8 cellular contexts compared by ENCODE assay signal in the genomic region with DNA sequence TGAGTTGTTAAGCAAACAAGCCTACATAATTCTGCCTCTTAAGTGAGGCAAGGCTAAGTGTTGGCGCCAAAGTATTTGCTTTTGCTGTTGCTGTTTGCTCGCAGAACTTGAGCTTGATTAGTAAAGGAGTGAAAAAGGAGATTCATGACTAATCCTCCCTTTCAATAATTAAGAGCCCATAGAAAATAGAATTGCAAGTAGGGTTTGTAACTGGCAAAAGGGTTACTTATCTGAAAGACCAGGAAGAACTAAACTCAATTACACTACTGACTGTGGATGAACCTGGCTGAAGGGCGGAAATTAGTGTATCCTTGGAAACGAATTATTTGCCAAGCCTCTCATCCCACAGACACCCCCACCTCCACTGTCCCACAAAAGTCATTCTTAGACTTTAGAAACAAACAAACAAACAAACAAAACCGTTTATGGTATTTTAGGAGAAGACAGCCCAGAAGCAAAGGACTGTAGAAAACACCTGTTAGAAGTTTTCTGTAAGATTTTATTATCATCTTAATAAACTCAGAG. TPM values are rescaled to one million over a fixed set of nuclear protein-coding genes. Genes with fewer than 3 reads are reported as not detected.
DNase-seq lines count a peak whose midpoint lies in the region; ATAC-seq and TF ChIP-seq lines count a peak whose summit lies in the region.

No MANE protein-coding gene starts in this region.

- H3K9me3 Mint-ChIP-seq in Caco-2 (ENCODE audit: unreplicated experiment): no peaks in the 10 kb centered on the region

- H3K27me3 ChIP-seq in Caco-2 (replicated peaks; ENCODE audit: control insufficient read depth, insufficient read depth, low read length) (no peaks in the 10 kb centered on the region; the same call in 1 of the 2 replicates), PC-9 (ENCODE audit: insufficient read depth, low read depth) (no peaks in the 10 kb centered on the region), esophagus (ENCODE audit: control insufficient read depth in 1 of 2, insufficient read depth in 2 of 2, low read length in 2 of 2) (no peaks in the 10 kb centered on the region), trophoblast cell (ENCODE audit: insufficient read depth, low read length) (no peaks in the 10 kb centered on the region)

- peak overlapping the region; percentile 56 for H2AFZ ChIP-seq in PC-9
- no peak overlapping the region for H2AFZ ChIP-seq in trophoblast cell (ENCODE audit: insufficient read depth, low read length, poor library complexity)

- H3K4me2 ChIP-seq in PC-9 (peak overlapping the region; percentile 84), trophoblast cell (ENCODE audit: low read length) (peak overlapping the region; percentile 49)

- H3K79me2 ChIP-seq in PC-9 (ENCODE audit: low read depth) (peaks cover 40% of the 10 kb centered on the region), trophoblast cell (ENCODE audit: control insufficient read depth, insufficient read depth, low read length, poor library complexity) (peaks cover 4% of the 10 kb centered on the region)

- no peak overlapping the region for H3K18ac ChIP-seq in trophoblast cell (ENCODE audit: low read length)

- BruUV-seq in Caco-2 (replicated peaks; lab: Mats Ljungman, UMichigan) (no TSS peak), PC-9 (replicated peaks; lab: Mats Ljungman, UMichigan) (TSS peak; percentile 54)

- intact Hi-C loops in Caco-2 (cut with micrococcal nuclease; ENCODE audit: unreplicated experiment): loop anchor here (1.0 kb wide), 9 partner anchors 33 to 372 kb away; partner anchors contain the start of genes C11orf65 and NPAT
- intact Hi-C loops in PC-9 (cut with micrococcal nuclease; ENCODE audit: unreplicated experiment): loop anchor here (1.0 to 5.0 kb wide), 7 partner anchors 22 to 472 kb away; partner anchors contain the start of genes ACAT1 and C11orf65

- POLR2A ChIA-PET in Caco-2 (lab: Charles Lee): interaction anchor here (0.6 to 2.2 kb wide), 7 partner anchors 34 to 473 kb away, joined by 3 to 15 read pairs (median 5); partner anchors contain the start of genes ATM, C11orf65, DDX10 and NPAT
- POLR2A ChIA-PET in PC-9 (lab: Charles Lee; ENCODE audit: unreplicated experiment): interaction anchor here (0.6 to 1.0 kb wide), 6 partner anchors 11 to 778 kb away, joined by 3 to 20 read pairs (median 8); no protein-coding TSS in a partner anchor

- no peaks in the 10 kb centered on the region for H3K27me3 Mint-ChIP-seq in Caco-2 (ENCODE audit: insufficient read depth, unreplicated experiment)

- H2BK5ac ChIP-seq in trophoblast cell (ENCODE audit: low read depth, low read length, poor library complexity): no peak overlapping the region

- in situ Hi-C loops in KBM-7 (cut with MboI; ENCODE audit: low pct_unique_long_range_greater_than_20kb, low sequenced_read_pairs): no loop called here

- no peak for DNase-seq in Caco-2
- no peak for DNase-seq in PC-9
- DNase-seq in trophoblast cell: no peak
- no peak for DNase-seq in NCI-H774 (lab: John Stamatoyannopoulos, UW)
- DNase-seq in RPMI8226: no peak
- no peak for DNase-seq in KBM-7

- H3K27ac ChIP-seq in PC-9: peak overlapping the region; percentile 83
- peak overlapping the region; percentile 36 to 52 for H3K27ac ChIP-seq in esophagus (ENCODE audit: low read depth in 2 of 2, low read length in 1 of 2)
- peak overlapping the region; percentile 65 for H3K27ac ChIP-seq in trophoblast cell (ENCODE audit: low read depth, low read length)

- peaks cover 13% of the 10 kb centered on the region for H3F3A ChIP-seq in PC-9 (ENCODE audit: insufficient read depth, low read depth)

- H3K4me3 Mint-ChIP-seq in Caco-2 (ENCODE audit: unreplicated experiment): peak overlapping the region; percentile 100

- no peak overlapping the region for H2AK5ac ChIP-seq in trophoblast cell (ENCODE audit: low read length)

- no peak overlapping the region for H2BK120ac ChIP-seq in trophoblast cell (ENCODE audit: insufficient read depth, low read length, poor library complexity)

- no peak for TF ChIP-seq CTCF in Caco-2 (IDR thresholded peaks at IDR 0.05; ENCODE audit: insufficient read depth in 1 of 2, low read depth in 1 of 2, low read length in 1 of 2, severe bottlenecking in 1 of 2, unreplicated experiment in 1 of 2)
- TF ChIP-seq CTCF in PC-9 (conservative IDR thresholded peaks at IDR 0.05): no peak

- H3K4ac ChIP-seq in trophoblast cell (ENCODE audit: low read depth, low read length): no peak overlapping the region

- H3K4me3 ChIP-seq in Caco-2 (ENCODE audit: low read depth, low read length) (peak overlapping the region; percentile 89), PC-9 (peak overlapping the region; percentile 42), esophagus (ENCODE audit: low read depth in 1 of 2, low read length in 2 of 2) (peak overlapping the region in 1 of 2 donors; percentile 81), trophoblast cell (ENCODE audit: low read depth, low read length) (no peak overlapping the region)

- no peak overlapping the region for H2BK12ac ChIP-seq in trophoblast cell (ENCODE audit: low read length)

- no peak for ATAC-seq in HG03135 (IDR thresholded peaks at IDR 0.05; ENCODE audit: unreplicated experiment)

- no peaks in the 10 kb centered on the region for H3K9me2 ChIP-seq in PC-9 (ENCODE audit: insufficient read depth)

- no peak overlapping the region for H4K8ac ChIP-seq in trophoblast cell (ENCODE audit: low read depth, low read length)

- H4K20me1 ChIP-seq in PC-9 (ENCODE audit: insufficient read depth): no peaks in the 10 kb centered on the region

- H3K36me3 ChIP-seq in Caco-2 (ENCODE audit: control insufficient read depth, insufficient read depth, low read length): no peaks in the 10 kb centered on the region
- H3K36me3 ChIP-seq in PC-9 (ENCODE audit: low read depth): peaks cover 8% of the 10 kb centered on the region; the same call in 1 of the 2 replicates
- H3K36me3 ChIP-seq in esophagus (ENCODE audit: control insufficient read depth in 2 of 2, insufficient read depth in 2 of 2, low read length in 1 of 2): no peaks in the 10 kb centered on the region
- H3K36me3 ChIP-seq in trophoblast cell (ENCODE audit: control insufficient read depth in 1 of 2, insufficient read depth in 2 of 2, low read length in 2 of 2): no peaks in the 10 kb centered on the region

- WGBS in esophagus, 2 donors: 14 to 17% methylated on average over 5 of the region's 5 CpGs
- no CpG with 5 or more reads among the region's 5 CpGs for WGBS in trophoblast cell (ENCODE audit: extremely low coverage, insufficient coverage, insufficient read length)

- no peak overlapping the region for H3K23ac ChIP-seq in trophoblast cell (ENCODE audit: low read length)

- H3K4me1 ChIP-seq in Caco-2 (peaks cover 18% of the 10 kb centered on the region), PC-9 (replicated peaks; ENCODE audit: insufficient read depth) (peaks cover 29% of the 10 kb centered on the region), esophagus (ENCODE audit: control insufficient read depth in 2 of 2, insufficient read depth in 2 of 2, low read length in 1 of 2) (no peaks in the 10 kb centered on the region), trophoblast cell (ENCODE audit: control insufficient read depth in 1 of 2, insufficient read depth in 2 of 2, low read length in 2 of 2) (peaks cover 4 to 14% of the 10 kb centered on the region in 2 experiments)

- no peak overlapping the region for H3K14ac ChIP-seq in trophoblast cell (ENCODE audit: low read length)

- peaks cover 8% of the 10 kb centered on the region for H3K79me1 ChIP-seq in trophoblast cell (ENCODE audit: low read length)

- no peak overlapping the region for H4K12ac ChIP-seq in trophoblast cell (ENCODE audit: low read depth, low read length)

- no peak overlapping the region for H3K9ac ChIP-seq in trophoblast cell (ENCODE audit: low read length)

- H3K9me3 ChIP-seq in Caco-2 (no peaks in the 10 kb centered on the region), PC-9 (ENCODE audit: insufficient read depth, low read depth) (no peaks in the 10 kb centered on the region), esophagus (ENCODE audit: control insufficient read depth in 2 of 2, insufficient read depth in 1 of 2, low read depth in 1 of 2, low read length in 1 of 2) (no peaks in the 10 kb centered on the region), trophoblast cell (ENCODE audit: insufficient read depth, low read depth, low read length) (no peaks in the 10 kb centered on the region)

- H4K91ac ChIP-seq in trophoblast cell (ENCODE audit: low read depth, low read length): no peak overlapping the region

- CTCF ChIA-PET in Caco-2 (lab: Charles Lee) (interaction anchor here (0.6 kb wide), 1 partner anchor 134 kb away, joined by 3 read pairs; no protein-coding TSS in a partner anchor), PC-9 (lab: Charles Lee) (no interaction called here)

- H3K36me3 Mint-ChIP-seq in Caco-2 (ENCODE audit: insufficient read depth, unreplicated experiment): peaks cover 7% of the 10 kb centered on the region

- peak overlapping the region; percentile 100 for H3K27ac Mint-ChIP-seq in Caco-2 (ENCODE audit: unreplicated experiment)

- peaks cover 31% of the 10 kb centered on the region for H3K4me1 Mint-ChIP-seq in Caco-2 (ENCODE audit: low read depth, unreplicated experiment)

RNA-seq across cellular contexts. Expression of gene EXPH5, which starts 0.4 kb away (rescaled TPM):
- total RNA-seq in Caco-2 (2022) (15.3 and 18.1 TPM in 2 replicates), PC-9 (2021) (23.3 and 36.3 TPM in 2 replicates)
- 1 to 10 TPM; 3.4 to 7.4 TPM for polyA plus RNA-seq in esophagus
- 15.8 and 16.3 TPM in 2 replicates for polyA plus RNA-seq in trophoblast cell (2013)
